ENCODE assay signal across 23 cellular contexts in genomic region chr4:184255917-184256642, GRCh38. TPM values are rescaled to one million over a fixed set of nuclear protein-coding genes. Genes with fewer than 3 reads are reported as not detected.
DNase-seq lines count a peak whose midpoint lies in the region; ATAC-seq and TF ChIP-seq lines count a peak whose summit lies in the region.
"Had no signal": no experiment of that assay in that cellular context is flagged by ENCODE, and none has a peak within 500 bp of the region (broad histone marks: within the 10 kb centered on the region; RNA-seq: fewer than 3 reads in every experiment).

No MANE protein-coding gene starts in this region.

- H3K27me3 Mint-ChIP-seq in activated CD8-positive, alpha-beta T cell treated with anti-CD3 and anti-CD28 coated beads, Interleukin-2, amount 10 ng/mL, durations not matched to agents 7 days and 5 days (ENCODE audit: low read depth): no peaks in the 10 kb centered on the region
- no peaks in the 10 kb centered on the region for H3K27me3 Mint-ChIP-seq in activated CD8-positive, alpha-beta T cell treated with anti-CD3 and anti-CD28 coated beads for 36 hours
- H3K27me3 Mint-ChIP-seq in endodermal cell (ENCODE audit: insufficient read depth) (no peaks in the 10 kb centered on the region), neural progenitor cell (ENCODE audit: insufficient read depth, low read depth) (peaks cover 8% of the 10 kb centered on the region)
- H3K27me3 Mint-ChIP-seq: CD4-positive, alpha-beta T cell; IgD-negative memory B cell had no signal

- H3K9me3 Mint-ChIP-seq in activated CD8-positive, alpha-beta T cell treated with anti-CD3 and anti-CD28 coated beads, Interleukin-2, amount 10 ng/mL, durations not matched to agents 7 days and 5 days (ENCODE audit: insufficient read depth): no peaks in the 10 kb centered on the region
- H3K9me3 Mint-ChIP-seq in activated CD8-positive, alpha-beta T cell treated with anti-CD3 and anti-CD28 coated beads for 36 hours: no peaks in the 10 kb centered on the region
- H3K9me3 Mint-ChIP-seq in endodermal cell (peaks cover 16% of the 10 kb centered on the region), neural progenitor cell (peaks cover 2% of the 10 kb centered on the region)
- H3K9me3 Mint-ChIP-seq: CD4-positive, alpha-beta T cell had no signal

- no peak overlapping the region for H3K4me3 Mint-ChIP-seq in activated CD8-positive, alpha-beta T cell treated with anti-CD3 and anti-CD28 coated beads, Interleukin-2, amount 10 ng/mL, durations not matched to agents 7 days and 5 days
- no peak overlapping the region for H3K4me3 Mint-ChIP-seq in activated CD8-positive, alpha-beta T cell treated with anti-CD3 and anti-CD28 coated beads for 36 hours
- H3K4me3 Mint-ChIP-seq in endodermal cell: no peak overlapping the region
- H3K4me3 Mint-ChIP-seq in neural progenitor cell: no peak overlapping the region
- H3K4me3 Mint-ChIP-seq: CD4-positive, alpha-beta T cell; IgD-negative memory B cell had no signal

- H2AFZ ChIP-seq in neural progenitor cell (replicated peaks): peak overlapping the region; percentile 95

- CTCF ChIA-PET in activated CD8-positive, alpha-beta T cell treated with anti-CD3 and anti-CD28 coated beads, Interleukin-2, amount 10 ng/mL, durations not matched to agents 7 days and 5 days (lab: Charles Lee): no interaction called here
- CTCF ChIA-PET in activated CD8-positive, alpha-beta T cell treated with anti-CD3 and anti-CD28 coated beads for 36 hours (lab: Charles Lee): interaction anchor here (1.2 to 6.4 kb wide), 2 partner anchors 7 to 136 kb away, joined by 3 to 63 read pairs; no protein-coding TSS in a partner anchor

- H3K27ac ChIP-seq in endodermal cell (ENCODE audit: low read depth, low read length) (peak overlapping the region; percentile 82), neural progenitor cell (no peak overlapping the region)
- H3K27ac ChIP-seq: A549, Peyer's patch had no signal

- no peaks in the 10 kb centered on the region for H3K27me3 ChIP-seq in endodermal cell (ENCODE audit: control insufficient read depth, insufficient read depth, low read length, poor library complexity, severe bottlenecking)
- H3K27me3 ChIP-seq in neural progenitor cell: no peaks in the 10 kb centered on the region
- H3K27me3 ChIP-seq: Peyer's patch had no signal

- no peaks in the 10 kb centered on the region for H3F3A ChIP-seq in neural progenitor cell (ENCODE audit: low read depth)

- H3K36me3 ChIP-seq in endodermal cell (ENCODE audit: control insufficient read depth, insufficient read depth, low read length) (no peaks in the 10 kb centered on the region), neural progenitor cell (no peaks in the 10 kb centered on the region)
- H3K36me3 ChIP-seq: HAP-1, Peyer's patch had no signal

- intact Hi-C loops in activated CD8-positive, alpha-beta T cell treated with anti-CD3 and anti-CD28 coated beads for 36 hours (cut with micrococcal nuclease): no loop called here
- intact Hi-C loops in cardiac septum (cut with DNase I): no loop called here

- H3K27ac Mint-ChIP-seq in activated CD8-positive, alpha-beta T cell treated with anti-CD3 and anti-CD28 coated beads, Interleukin-2, amount 10 ng/mL, durations not matched to agents 7 days and 5 days: no peak overlapping the region
- no peak overlapping the region for H3K27ac Mint-ChIP-seq in activated CD8-positive, alpha-beta T cell treated with anti-CD3 and anti-CD28 coated beads for 36 hours
- H3K27ac Mint-ChIP-seq in endodermal cell (no peak overlapping the region), neural progenitor cell (peak overlapping the region; percentile 54)
- H3K27ac Mint-ChIP-seq: CD4-positive, alpha-beta T cell; IgD-negative memory B cell had no signal

- no peak overlapping the region for H3K4me2 ChIP-seq in neural progenitor cell
- H3K4me2 ChIP-seq: A549 had no signal

- H3K9ac ChIP-seq in endodermal cell (ENCODE audit: extremely low read depth, low read length, poor library complexity, severe bottlenecking): no peak overlapping the region
- no peak overlapping the region for H3K9ac ChIP-seq in neural progenitor cell

- peak; percentile 16 for DNase-seq in activated CD8-positive, alpha-beta T cell treated with anti-CD3 and anti-CD28 coated beads, Interleukin-2, amount 10 ng/mL, durations not matched to agents 7 days and 5 days
- DNase-seq in activated CD8-positive, alpha-beta T cell treated with anti-CD3 and anti-CD28 coated beads for 36 hours: no peak
- DNase-seq in endodermal cell (no peak), neural progenitor cell (ENCODE audit: low spot score) (no peak), NCI-H2227 treated with DMSO at 0.1 percent for 48 hours (lab: John Stamatoyannopoulos, UW) (no peak), cardiac septum (ENCODE audit: low spot score) (no peak)
- DNase-seq: Caco-2; CD4-positive, alpha-beta T cell; GDM1; Kasumi-1; MM.1S; NCI-H1105 treated with DMSO at 0.1 percent for 48 hours; NCI-H1694; NCI-H2081 treated with DMSO at 0.1 percent for 48 hours; NCI-H748 treated with DMSO at 0.1 percent for 48 hours; NK-92 treated with Interleukin-12 subunit alpha and Interleukin-12 subunit beta, amount 100 ng/mL, for 24 hours; Peyer's patch had no signal

- no peak for TF ChIP-seq CTCF in activated CD8-positive, alpha-beta T cell treated with anti-CD3 and anti-CD28 coated beads for 36 hours (IDR thresholded peaks at IDR 0.05)
- no peak for TF ChIP-seq CTCF in endodermal cell (conservative IDR thresholded peaks at IDR 0.05)
- TF ChIP-seq CTCF in neural progenitor cell (IDR thresholded peaks at IDR 0.05): no peak

- H3K9me3 ChIP-seq in endodermal cell (ENCODE audit: control insufficient read depth, low read length) (peaks cover 6% of the 10 kb centered on the region), neural progenitor cell (ENCODE audit: low read depth) (no peaks in the 10 kb centered on the region)
- H3K9me3 ChIP-seq: A549, Caco-2, HAP-1, Peyer's patch had no signal

- WGBS in endodermal cell (ENCODE audit: insufficient coverage in 1 of 2, insufficient read length in 1 of 2), 2 experiments: 93 to 96% methylated on average over 16 to 21 of the region's 21 CpGs

- POLR2A ChIA-PET in activated CD8-positive, alpha-beta T cell treated with anti-CD3 and anti-CD28 coated beads, Interleukin-2, amount 10 ng/mL, durations not matched to agents 7 days and 5 days (lab: Charles Lee): no interaction called here
- POLR2A ChIA-PET in activated CD8-positive, alpha-beta T cell treated with anti-CD3 and anti-CD28 coated beads for 36 hours (lab: Charles Lee): interaction anchor here (1.1 to 1.8 kb wide), 2 partner anchors 26 to 796 kb away, joined by 4 to 5 read pairs; no protein-coding TSS in a partner anchor

- H3K4me3 ChIP-seq in endodermal cell (ENCODE audit: low read length): no peak overlapping the region
- H3K4me3 ChIP-seq in neural progenitor cell: no peak overlapping the region
- H3K4me3 ChIP-seq: A549, HAP-1, Peyer's patch had no signal

- peaks cover 3% of the 10 kb centered on the region for H3K4me1 Mint-ChIP-seq in activated CD8-positive, alpha-beta T cell treated with anti-CD3 and anti-CD28 coated beads, Interleukin-2, amount 10 ng/mL, durations not matched to agents 7 days and 5 days (ENCODE audit: low read depth)
- H3K4me1 Mint-ChIP-seq in activated CD8-positive, alpha-beta T cell treated with anti-CD3 and anti-CD28 coated beads for 36 hours (ENCODE audit: low read depth): peaks cover 16% of the 10 kb centered on the region
- H3K4me1 Mint-ChIP-seq in endodermal cell: no peaks in the 10 kb centered on the region
- H3K4me1 Mint-ChIP-seq in neural progenitor cell: peaks cover 11% of the 10 kb centered on the region

- ATAC-seq in activated CD8-positive, alpha-beta T cell treated with anti-CD3 and anti-CD28 coated beads, Interleukin-2, amount 10 ng/mL, durations not matched to agents 7 days and 5 days: no peak
- no peak for ATAC-seq in activated CD8-positive, alpha-beta T cell treated with anti-CD3 and anti-CD28 coated beads for 36 hours
- ATAC-seq in HG03135 (IDR thresholded peaks at IDR 0.05; ENCODE audit: unreplicated experiment): no peak
- ATAC-seq: A549 had no signal

- H3K36me3 Mint-ChIP-seq in activated CD8-positive, alpha-beta T cell treated with anti-CD3 and anti-CD28 coated beads, Interleukin-2, amount 10 ng/mL, durations not matched to agents 7 days and 5 days (ENCODE audit: low read depth): no peaks in the 10 kb centered on the region
- peaks cover 3% of the 10 kb centered on the region for H3K36me3 Mint-ChIP-seq in activated CD8-positive, alpha-beta T cell treated with anti-CD3 and anti-CD28 coated beads for 36 hours (ENCODE audit: low read depth)
- H3K36me3 Mint-ChIP-seq in endodermal cell (ENCODE audit: low read depth) (no peaks in the 10 kb centered on the region), neural progenitor cell (no peaks in the 10 kb centered on the region)
- H3K36me3 Mint-ChIP-seq: IgD-negative memory B cell had no signal

- H3K79me2 ChIP-seq in neural progenitor cell (ENCODE audit: low read depth): no peaks in the 10 kb centered on the region

- no peaks in the 10 kb centered on the region for H4K20me1 ChIP-seq in neural progenitor cell (ENCODE audit: low read depth)

- H3K4me1 ChIP-seq in endodermal cell (ENCODE audit: control insufficient read depth, insufficient read depth, low read length) (no peaks in the 10 kb centered on the region), neural progenitor cell (peaks cover 5% of the 10 kb centered on the region)
- H3K4me1 ChIP-seq: A549, Caco-2, HAP-1, Peyer's patch had no signal

RNA-seq across cellular contexts. Expression of gene ENPP6, which starts 38.4 kb away (rescaled TPM):
- total RNA-seq in activated CD8-positive, alpha-beta T cell treated with anti-CD3 and anti-CD28 coated beads, Interleukin-2, amount 10 ng/mL, durations not matched to agents 7 days and 5 days: under 1 TPM; 0.18 to 0.87 TPM
- total RNA-seq in activated CD8-positive, alpha-beta T cell treated with anti-CD3 and anti-CD28 coated beads for 36 hours: under 1 TPM; 0.27 to 0.40 TPM
- total RNA-seq in endodermal cell (under 1 TPM in 1 of 2 donors, not detected in 1; 0.07 TPM), neural progenitor cell (ENCODE audit: low replicate concordance) (not detected in 2 replicates), cardiac septum (0.05 TPM)
- 0.11 TPM for polyA plus RNA-seq in endodermal cell (2013, experiment 1 of 2)
- polyA plus RNA-seq in endodermal cell (2013, experiment 2 of 2): not detected
- total RNA-seq: Caco-2; CD4-positive, alpha-beta T cell; NCI-H460 had no signal
- polyA plus RNA-seq: A549, BJ, IgD-negative memory B cell had no signal
